In genomic region chr14:68663385-68664076, GRCh38 we compare ENCODE assay signal across 8 cellular contexts.
A peak's percentile ranks its signal among the peaks of the same experiment; 100 is the strongest.
DNase-seq lines count a peak whose midpoint lies in the region; ATAC-seq, FAIRE-seq and TF ChIP-seq lines count a peak whose summit lies in the region.

No MANE protein-coding gene starts in this region.

- H3K27ac ChIP-seq in ACC112 (ENCODE audit: low read depth, low read length) = peak overlapping the region; percentile 78

- no peak for FAIRE-seq in bronchial epithelial cell (lab: Jason Lieb, UNC)

- H3K4me1 ChIP-seq in ACC112 (ENCODE audit: control insufficient read depth, insufficient read depth, low read length, unreplicated experiment) = peaks cover 47% of the 10 kb centered on the region

- DNase-seq in bronchial epithelial cell (ENCODE audit: low read depth) (peak; percentile 43), NCI-H187 (lab: John Stamatoyannopoulos, UW) (no peak), COR-L47 (lab: John Stamatoyannopoulos, UW) (no peak), NCI-H128 (lab: John Stamatoyannopoulos, UW; ENCODE audit: unreplicated experiment) (no peak)
- DNase-seq in stimulated activated CD4-positive, alpha-beta T cell treated with anti-CD3 and anti-CD28 coated beads, Interleukin-2, amount 100 ng/mL, for 4 hours (ENCODE audit: low read depth) = peak; percentile 19

- H2AFZ ChIP-seq in ACC112 (ENCODE audit: low read length, unreplicated experiment) = peak overlapping the region; percentile 83

- ATAC-seq in GM19452 (IDR thresholded peaks at IDR 0.05; ENCODE audit: unreplicated experiment) (peak; percentile 67), HG03558 (IDR thresholded peaks at IDR 0.05; ENCODE audit: extremely low read depth, unreplicated experiment) (peak; percentile 53)

- H3K79me2 ChIP-seq in ACC112 (ENCODE audit: control insufficient read depth, insufficient read depth, low read length, unreplicated experiment) = no peaks in the 10 kb centered on the region

- no peak for TF ChIP-seq CTCF in bronchial epithelial cell (IDR thresholded peaks at IDR 0.05; ENCODE audit: insufficient read depth, low read length, severe bottlenecking)

- H3K4me3 ChIP-seq in ACC112 (ENCODE audit: low read depth, low read length) (peak overlapping the region; percentile 69), bronchial epithelial cell (ENCODE audit: low read depth, low read length) (no peak overlapping the region)

- H3K36me3 ChIP-seq in ACC112 (ENCODE audit: insufficient read depth, low read length) (no peaks in the 10 kb centered on the region), bronchial epithelial cell (ENCODE audit: control insufficient read depth, insufficient read depth, low read length) (no peaks in the 10 kb centered on the region)

- no peaks in the 10 kb centered on the region for H3K27me3 ChIP-seq in ACC112 (ENCODE audit: insufficient read depth, low read length)
- no peaks in the 10 kb centered on the region for H3K27me3 ChIP-seq in bronchial epithelial cell (ENCODE audit: control insufficient read depth, insufficient read depth, low read length)

Comparison
In these comparisons a context has a peak if more than half of its experiments do, and no peak if none do; other contexts are left out.
1. DNase-seq: peak in bronchial epithelial cell (single experiment) and stimulated activated CD4-positive, alpha-beta T cell treated with anti-CD3 and anti-CD28 coated beads, Interleukin-2, amount 100 ng/mL, for 4 hours (single experiment); none in NCI-H187 (0 of 2), COR-L47 (single experiment) and NCI-H128 (single experiment).